20 cellular contexts compared by ENCODE assay signal in the genomic region with DNA sequence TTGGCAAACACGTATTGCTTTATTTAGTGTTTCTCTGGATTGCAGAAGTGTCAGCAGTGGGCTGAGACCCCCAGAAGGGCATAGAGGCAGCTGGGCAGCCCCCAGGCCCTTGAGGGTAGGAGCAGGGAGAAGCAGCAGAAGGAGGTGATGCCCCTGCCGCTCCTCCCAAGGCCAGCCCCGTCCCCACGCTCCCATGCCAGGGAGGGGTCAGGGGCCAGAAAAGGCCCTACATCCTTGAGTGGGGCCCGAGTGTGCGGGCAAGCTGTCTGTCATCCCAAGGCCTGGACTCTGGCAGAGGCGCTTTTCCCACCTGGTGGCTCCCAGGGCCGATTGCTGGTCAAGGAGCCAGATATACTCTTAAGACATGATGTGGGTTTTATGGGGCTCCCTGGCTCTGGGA. TPM values are rescaled to one million over a fixed set of nuclear protein-coding genes. Genes with fewer than 3 reads are reported as not detected.
A peak's percentile ranks its signal among the peaks of the same experiment; 100 is the strongest.
DNase-seq lines count a peak whose midpoint lies in the region; ATAC-seq and TF ChIP-seq lines count a peak whose summit lies in the region.
"Had no signal": no experiment of that assay in that cellular context is flagged by ENCODE, and none has a peak within 500 bp of the region (broad histone marks: within the 10 kb centered on the region; RNA-seq: fewer than 3 reads in every experiment).

No MANE protein-coding gene starts in this region.

- no peaks in the 10 kb centered on the region for H3K9me3 Mint-ChIP-seq in activated naive CD4-positive, alpha-beta T cell treated with anti-CD3 and anti-CD28 coated beads, Interleukin-2, amount 50 U/mL, for 24 hours
- H3K9me3 Mint-ChIP-seq in activated naive CD4-positive, alpha-beta T cell treated with anti-CD3 and anti-CD28 coated beads, Interleukin-2, amount 50 U/mL, for 72 hours, result peaks cover 0 to 4% of the 10 kb centered on the region in 2 donors
- no peaks in the 10 kb centered on the region for H3K9me3 Mint-ChIP-seq in dendritic cell treated with granulocyte-macrophage colony-stimulating factor and Interleukin-4, amounts not matched to agents 40 ng/mL and 50 ng/mL, for 4 days
- H3K9me3 Mint-ChIP-seq: IgD-negative memory B cell had no signal

- no peaks in the 10 kb centered on the region for H3K9me2 ChIP-seq in HCT116 (ENCODE audit: insufficient read depth)

- H3K79me2 ChIP-seq in HCT116 (ENCODE audit: insufficient read depth, low read length) (peaks cover 14% of the 10 kb centered on the region; the same call in 1 of the 2 replicates), osteoblast (ENCODE audit: insufficient read depth, low read length) (no peaks in the 10 kb centered on the region)

- TF ChIP-seq POLR2A in HCT116 (IDR thresholded peaks at IDR 0.05; ENCODE audit: borderline replicate concordance, extremely low read depth, insufficient read depth, insufficient read length), result no peak

- H3K4me3 Mint-ChIP-seq in activated naive CD4-positive, alpha-beta T cell treated with anti-CD3 and anti-CD28 coated beads, Interleukin-2, amount 50 U/mL, for 24 hours, result no peak overlapping the region
- H3K4me3 Mint-ChIP-seq in dendritic cell treated with granulocyte-macrophage colony-stimulating factor and Interleukin-4, amounts not matched to agents 40 ng/mL and 50 ng/mL, for 4 days, result no peak overlapping the region

- H3K4me1 ChIP-seq in HCT116 (ENCODE audit: control insufficient read depth in 1 of 2, insufficient read depth in 2 of 2, low read length in 2 of 2) (peaks cover 32 to 49% of the 10 kb centered on the region in 2 experiments), osteoblast (ENCODE audit: insufficient read depth, low read length) (peaks cover 23% of the 10 kb centered on the region), tibial artery (peaks cover 0 to 45% (median 22%) of the 10 kb centered on the region in 4 donors), HAP-1 (no peaks in the 10 kb centered on the region)

- DNase-seq in activated naive CD4-positive, alpha-beta T cell treated with anti-CD3 and anti-CD28 coated beads, Interleukin-2, amount 50 U/mL, for 72 hours (ENCODE audit: low spot score in 2 of 2), result no peak
- no peak for DNase-seq in HCT116 (ENCODE audit: low read depth, low spot score)
- DNase-seq in osteoblast (ENCODE audit: insufficient read length, low spot score, missing footprints), result peak; percentile 71
- no peak for DNase-seq in RPMI8226
- DNase-seq in tibial artery, result no peak
- DNase-seq in HAP-1 (ENCODE audit: low spot score in 2 of 2), result no peak
- DNase-seq: AML-193, Calu3, DMS153, DND-41, NCI-H1048, NCI-H1417, NCI-H1694, NCI-H2029 treated with DMSO at 0.1 percent for 48 hours, NCI-H2227 treated with DMSO at 0.1 percent for 48 hours, NCI-H526 treated with DMSO at 0.1 percent for 48 hours, SHP77 treated with DMSO at 0.1 percent for 48 hours had no signal

- peak overlapping the region; percentile 85 for H3K27ac Mint-ChIP-seq in activated naive CD4-positive, alpha-beta T cell treated with anti-CD3 and anti-CD28 coated beads, Interleukin-2, amount 50 U/mL, for 24 hours
- H3K27ac Mint-ChIP-seq in activated naive CD4-positive, alpha-beta T cell treated with anti-CD3 and anti-CD28 coated beads, Interleukin-2, amount 50 U/mL, for 72 hours, result no peak overlapping the region
- H3K27ac Mint-ChIP-seq in dendritic cell treated with granulocyte-macrophage colony-stimulating factor and Interleukin-4, amounts not matched to agents 40 ng/mL and 50 ng/mL, for 4 days, result peak overlapping the region; percentile 82

- TF ChIP-seq RAD21 in HCT116 (IDR thresholded peaks at IDR 0.05; ENCODE audit: low read depth), result no peak

- no peak for ATAC-seq in activated naive CD4-positive, alpha-beta T cell treated with anti-CD3 and anti-CD28 coated beads, Interleukin-2, amount 50 U/mL, for 72 hours
- no peak for ATAC-seq in HCT116

- RAD21 ChIA-PET in HCT116 (lab: Charles Lee; ENCODE audit: low non-redundant PET in 1 of 2, low total read pairs in 2 of 2, uncharacterized antibody in 2 of 2, unreplicated experiment in 2 of 2), result no interaction called here

- H3K9me3 ChIP-seq in HCT116 (ENCODE audit: control insufficient read depth in 1 of 2, insufficient read depth in 1 of 2, low read depth in 1 of 2, low read length in 2 of 2) (no peaks in the 10 kb centered on the region), osteoblast (ENCODE audit: low read depth, low read length) (no peaks in the 10 kb centered on the region), tibial artery (no peaks in the 10 kb centered on the region), HAP-1 (no peaks in the 10 kb centered on the region)

- H3K9ac ChIP-seq in HCT116 (ENCODE audit: low read length), result no peak overlapping the region

- in situ Hi-C loops in HAP-1 (cut with MboI; ENCODE audit: low sequenced_read_pairs), result no loop called here

- no peak overlapping the region for H2AFZ ChIP-seq in HCT116 (ENCODE audit: low read depth, low read length, poor library complexity, severe bottlenecking)
- H2AFZ ChIP-seq in osteoblast (ENCODE audit: low read length), result no peak overlapping the region

- intact Hi-C loops in HCT116 (cut with micrococcal nuclease), result loop anchor here (5.0 kb wide), 1 partner anchor 53 kb away; a partner anchor contains a TSS
- intact Hi-C loops in dendritic cell treated with granulocyte-macrophage colony-stimulating factor and Interleukin-4, amounts not matched to agents 40 ng/mL and 50 ng/mL, for 4 days (cut with micrococcal nuclease), result no loop called here
- intact Hi-C loops in tibial artery (cut with DNase I; ENCODE audit: low total_unique reads), result no loop called here

- H3K27me3 ChIP-seq in HCT116 (ENCODE audit: insufficient read depth, low read length) (no peaks in the 10 kb centered on the region), osteoblast (ENCODE audit: insufficient read depth, low read length) (no peaks in the 10 kb centered on the region), tibial artery (no peaks in the 10 kb centered on the region), HAP-1 (ENCODE audit: low read depth) (no peaks in the 10 kb centered on the region)

- no peaks in the 10 kb centered on the region for H4K20me1 ChIP-seq in HCT116 (ENCODE audit: insufficient read depth)
- peaks cover 13% of the 10 kb centered on the region for H4K20me1 ChIP-seq in osteoblast (ENCODE audit: insufficient read depth, low read length)

- H3K36me3 Mint-ChIP-seq in activated naive CD4-positive, alpha-beta T cell treated with anti-CD3 and anti-CD28 coated beads, Interleukin-2, amount 50 U/mL, for 24 hours, result peaks cover 7% of the 10 kb centered on the region
- peaks cover 0 to 15% of the 10 kb centered on the region in 2 donors for H3K36me3 Mint-ChIP-seq in activated naive CD4-positive, alpha-beta T cell treated with anti-CD3 and anti-CD28 coated beads, Interleukin-2, amount 50 U/mL, for 72 hours
- H3K36me3 Mint-ChIP-seq in dendritic cell treated with granulocyte-macrophage colony-stimulating factor and Interleukin-4, amounts not matched to agents 40 ng/mL and 50 ng/mL, for 4 days (ENCODE audit: low read depth), result peaks cover 51% of the 10 kb centered on the region

- H3K27me3 Mint-ChIP-seq in activated naive CD4-positive, alpha-beta T cell treated with anti-CD3 and anti-CD28 coated beads, Interleukin-2, amount 50 U/mL, for 24 hours, result peaks cover 1% of the 10 kb centered on the region
- H3K27me3 Mint-ChIP-seq in dendritic cell treated with granulocyte-macrophage colony-stimulating factor and Interleukin-4, amounts not matched to agents 40 ng/mL and 50 ng/mL, for 4 days, result peaks cover 44% of the 10 kb centered on the region

- H3K4me2 ChIP-seq in HCT116 (ENCODE audit: low read length) (0 out of 2 replicates have a peak overlapping the region, but pooled peaks have one; percentile 80), osteoblast (ENCODE audit: insufficient read depth, low read length) (no peak overlapping the region)

- BruUV-seq in HCT116 (replicated peaks; lab: Mats Ljungman, UMichigan), result no TSS peak

- CTCF ChIA-PET in HCT116 (lab: Charles Lee), result no interaction called here

- POLR2A ChIA-PET in HCT116 (lab: Charles Lee), result no interaction called here

- H3K4me3 ChIP-seq in HCT116 (replicated peaks in 1 of 2; ENCODE audit: low read depth in 1 of 2, low read length in 2 of 2) (no peak overlapping the region), osteoblast (ENCODE audit: insufficient read depth, low read length) (no peak overlapping the region), tibial artery (no peak overlapping the region), HAP-1 (no peak overlapping the region)

- H3K27ac ChIP-seq in HCT116 (ENCODE audit: low read depth, low read length), result peak overlapping the region; percentile 89
- no peak overlapping the region for H3K27ac ChIP-seq in osteoblast (ENCODE audit: low read depth, low read length)
- no peak overlapping the region for H3K27ac ChIP-seq in tibial artery

- H3K36me3 ChIP-seq in HCT116 (ENCODE audit: control insufficient read depth in 1 of 2, insufficient read depth in 2 of 2, low read length in 2 of 2) (peaks cover 9 to 26% of the 10 kb centered on the region in 2 experiments; a peak in 3 of 4 replicates), osteoblast (ENCODE audit: insufficient read depth, low read length) (peaks cover 50% of the 10 kb centered on the region), tibial artery (peaks cover 35 to 65% (median 58%) of the 10 kb centered on the region in 3 donors), HAP-1 (replicated peaks) (peaks cover 23% of the 10 kb centered on the region)

- TF ChIP-seq CTCF in HCT116 (IDR thresholded peaks at IDR 0.05 in 2 of 3, conservative IDR thresholded peaks at IDR 0.05 in 1 of 3; ENCODE audit: borderline replicate concordance in 1 of 3, insufficient read depth in 1 of 3, low read depth in 2 of 3, low read length in 2 of 3), result no peak
- no peak for TF ChIP-seq CTCF in osteoblast (IDR thresholded peaks at IDR 0.05; ENCODE audit: extremely low read depth, low read depth, low read length)
- no peak for TF ChIP-seq CTCF in tibial artery (IDR thresholded peaks at IDR 0.05)

- peaks cover 36% of the 10 kb centered on the region for H3K4me1 Mint-ChIP-seq in activated naive CD4-positive, alpha-beta T cell treated with anti-CD3 and anti-CD28 coated beads, Interleukin-2, amount 50 U/mL, for 24 hours
- H3K4me1 Mint-ChIP-seq in dendritic cell treated with granulocyte-macrophage colony-stimulating factor and Interleukin-4, amounts not matched to agents 40 ng/mL and 50 ng/mL, for 4 days (ENCODE audit: low read depth), result peaks cover 73% of the 10 kb centered on the region

RNA-seq across cellular contexts. Expression of a gene that starts 8.2 kb away (rescaled TPM):
- total RNA-seq in activated naive CD4-positive, alpha-beta T cell treated with anti-CD3 and anti-CD28 coated beads, Interleukin-2, amount 50 U/mL, for 72 hours, result 10 to 100 TPM; 12.5 to 17.7 TPM
- total RNA-seq in HCT116 (2021; ENCODE audit: unreplicated experiment) (55.5 TPM), osteoblast (102 and 109 TPM in 2 replicates)
- polyA plus RNA-seq in HCT116 (2012), result 32.2 and 38.8 TPM in 2 replicates

RNA-seq across cellular contexts. Expression of a gene that starts 28.3 kb away (rescaled TPM):
- total RNA-seq in activated naive CD4-positive, alpha-beta T cell treated with anti-CD3 and anti-CD28 coated beads, Interleukin-2, amount 50 U/mL, for 72 hours, result 10 to 100 TPM; 10.6 to 32.2 TPM
- total RNA-seq in HCT116 (2021; ENCODE audit: unreplicated experiment), result 227 TPM
- polyA plus RNA-seq in HCT116 (2012), result 118 and 151 TPM in 2 replicates
- 204 and 250 TPM in 2 replicates for total RNA-seq in osteoblast

RNA-seq across cellular contexts. Expression of a gene that starts 52.2 kb away (rescaled TPM):
- total RNA-seq in activated naive CD4-positive, alpha-beta T cell treated with anti-CD3 and anti-CD28 coated beads, Interleukin-2, amount 50 U/mL, for 72 hours, result 10 to 100 TPM; 20.7 to 35.1 TPM
- 25.6 TPM for total RNA-seq in HCT116 (2021; ENCODE audit: unreplicated experiment)
- 20.6 and 22.2 TPM in 2 replicates for polyA plus RNA-seq in HCT116 (2012)
- total RNA-seq in osteoblast, result 40.4 and 51.4 TPM in 2 replicates

Comparison
In these comparisons a context has a peak if more than half of its experiments do, and no peak if none do; other contexts are left out.
1. H3K27ac Mint-ChIP-seq: peak in activated naive CD4-positive, alpha-beta T cell treated with anti-CD3 and anti-CD28 coated beads, Interleukin-2, amount 50 U/mL, for 24 hours (single experiment) and dendritic cell treated with granulocyte-macrophage colony-stimulating factor and Interleukin-4, amounts not matched to agents 40 ng/mL and 50 ng/mL, for 4 days (single experiment); none in activated naive CD4-positive, alpha-beta T cell treated with anti-CD3 and anti-CD28 coated beads, Interleukin-2, amount 50 U/mL, for 72 hours (0 of 2).